ENCODE assay signal across 10 cellular contexts in the genomic region with DNA sequence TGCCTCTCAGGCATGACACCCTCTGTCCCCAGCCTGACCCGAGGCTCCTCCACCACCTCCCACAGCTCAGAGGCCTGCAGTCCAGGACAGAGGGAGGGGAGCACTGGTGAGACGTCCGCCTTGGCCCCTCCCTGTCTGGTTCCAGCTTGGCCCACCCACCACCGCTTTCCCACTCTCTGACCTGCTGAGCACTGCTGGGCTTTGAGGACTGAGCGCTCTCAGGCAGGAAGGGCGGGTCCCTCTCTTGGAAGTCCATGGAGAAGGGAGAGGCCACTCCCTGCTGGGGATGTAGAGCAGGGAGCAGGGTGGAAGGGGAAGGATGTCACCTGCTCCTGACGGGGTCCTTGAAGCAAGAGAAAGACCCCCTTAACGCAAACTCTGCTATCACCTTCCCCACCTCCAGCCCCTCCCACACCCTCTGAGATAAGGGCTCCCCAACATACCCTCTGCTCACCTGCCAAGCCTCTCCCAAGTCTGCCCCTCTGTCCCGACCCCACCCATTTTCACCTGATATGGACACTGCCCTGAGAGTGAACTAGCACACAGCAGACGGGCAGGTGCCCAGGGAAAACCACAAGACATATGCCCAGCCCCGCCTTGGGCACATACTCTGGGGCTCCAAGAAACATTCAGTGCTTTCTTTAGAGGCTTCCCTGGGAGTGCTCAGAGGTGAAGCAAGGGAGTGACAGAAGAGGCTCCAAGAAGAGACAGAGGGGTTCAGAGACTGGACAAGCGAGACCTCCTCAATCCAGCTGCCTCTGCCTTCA. TPM values are rescaled to one million over a fixed set of nuclear protein-coding genes. Genes with fewer than 3 reads are reported as not detected.
DNase-seq lines count a peak whose midpoint lies in the region; ATAC-seq and TF ChIP-seq lines count a peak whose summit lies in the region.
"Had no signal": no experiment of that assay in that cellular context is flagged by ENCODE, and none has a peak within 500 bp of the region (broad histone marks: within the 10 kb centered on the region; RNA-seq: fewer than 3 reads in every experiment).

No MANE protein-coding gene starts in this region.

- POLR2A ChIA-PET in activated CD4-positive, alpha-beta T cell treated with anti-CD3 and anti-CD28 coated beads for 36 hours (lab: Charles Lee) = no interaction called here
- POLR2A ChIA-PET in RWPE1 (lab: Yijun Ruan, JAX; ENCODE audit: low non-redundant PET) = no interaction called here

- intact Hi-C loops in activated CD4-positive, alpha-beta T cell treated with anti-CD3 and anti-CD28 coated beads for 36 hours (cut with DNase I, micrococcal nuclease) = no loop called here

- peak overlapping the region; percentile 71 for H3K27ac Mint-ChIP-seq in activated CD4-positive, alpha-beta T cell treated with anti-CD3 and anti-CD28 coated beads for 36 hours
- H3K27ac Mint-ChIP-seq in glutamatergic neuron (ENCODE audit: unreplicated experiment) = no peak overlapping the region

- CTCF ChIA-PET in activated CD4-positive, alpha-beta T cell treated with anti-CD3 and anti-CD28 coated beads for 36 hours (lab: Charles Lee) = interaction anchor here (0.7 to 1.2 kb wide), 2 partner anchors 21 to 25 kb away, joined by 3 read pairs; a partner anchor contains a TSS
- CTCF ChIA-PET in RWPE1 (lab: Yijun Ruan, JAX) = no interaction called here

- H3K9ac ChIP-seq in skeletal muscle tissue (ENCODE audit: low read depth in 1 of 3, low read length in 3 of 3) = peak overlapping the region; percentile 81 to 97 (median 88)

- peak overlapping the region; percentile 89 to 90 (median 90) for H3K4me3 ChIP-seq in skeletal muscle tissue (ENCODE audit: low read length in 3 of 3)

- H3K4me1 ChIP-seq in skeletal muscle tissue (ENCODE audit: control insufficient read depth in 3 of 3, insufficient read depth in 3 of 3, low read length in 3 of 3) = peaks cover 27 to 57% (median 31%) of the 10 kb centered on the region in 3 donors

- peaks cover 19% of the 10 kb centered on the region for H3K36me3 Mint-ChIP-seq in activated CD4-positive, alpha-beta T cell treated with anti-CD3 and anti-CD28 coated beads for 36 hours (ENCODE audit: low read depth)
- no peaks in the 10 kb centered on the region for H3K36me3 Mint-ChIP-seq in glutamatergic neuron (ENCODE audit: unreplicated experiment)

- no peaks in the 10 kb centered on the region for H3K9me3 ChIP-seq in skeletal muscle tissue (ENCODE audit: control insufficient read depth in 3 of 3, low read length in 3 of 3)

- ATAC-seq in activated CD4-positive, alpha-beta T cell treated with anti-CD3 and anti-CD28 coated beads for 36 hours = no peak
- ATAC-seq: Panc1 had no signal

- H3K27ac ChIP-seq in RWPE1 (peak overlapping the region; percentile 78), skeletal muscle tissue (ENCODE audit: low read depth, low read length) (peak overlapping the region; percentile 89)

- H3K27me3 ChIP-seq in skeletal muscle tissue (ENCODE audit: control insufficient read depth in 3 of 3, insufficient read depth in 3 of 3, low read length in 3 of 3) = no peaks in the 10 kb centered on the region

- H3K4me1 Mint-ChIP-seq in activated CD4-positive, alpha-beta T cell treated with anti-CD3 and anti-CD28 coated beads for 36 hours = peaks cover 21% of the 10 kb centered on the region
- peaks cover 11% of the 10 kb centered on the region for H3K4me1 Mint-ChIP-seq in glutamatergic neuron (ENCODE audit: low read depth, unreplicated experiment)

- DNase-seq in activated CD4-positive, alpha-beta T cell treated with anti-CD3 and anti-CD28 coated beads for 36 hours = no peak
- no peak for DNase-seq in activated CD4-positive, alpha-beta T cell treated with anti-CD3 and anti-CD28 coated beads for 48 hours
- DNase-seq in RWPE1 (ENCODE audit: low spot score) (no peak), glutamatergic neuron (peak; percentile 15), NCI-H82 treated with DMSO at 0.1 percent for 48 hours (lab: John Stamatoyannopoulos, UW; ENCODE audit: unreplicated experiment) (no peak), OCI-M2 (lab: John Stamatoyannopoulos, UW; ENCODE audit: unreplicated experiment) (no peak)
- no peak for DNase-seq in activated effector memory CD4-positive, alpha-beta T cell treated with Interleukin-2 at 50 U/mL for 16 hours
- DNase-seq: nucleus accumbens had no signal

- H3K27me3 Mint-ChIP-seq in activated CD4-positive, alpha-beta T cell treated with anti-CD3 and anti-CD28 coated beads for 36 hours = no peaks in the 10 kb centered on the region
- peaks cover 11% of the 10 kb centered on the region for H3K27me3 Mint-ChIP-seq in glutamatergic neuron (ENCODE audit: unreplicated experiment)

- H3K36me3 ChIP-seq in skeletal muscle tissue (ENCODE audit: control insufficient read depth in 3 of 3, insufficient read depth in 3 of 3, low read length in 3 of 3) = peaks cover 46 to 61% (median 56%) of the 10 kb centered on the region in 3 donors

- TF ChIP-seq CTCF in RWPE1 (conservative IDR thresholded peaks at IDR 0.05; ENCODE audit: low read depth) (no peak), glutamatergic neuron (IDR thresholded peaks at IDR 0.05; ENCODE audit: partially characterized antibody, unreplicated experiment) (no peak)

- peak overlapping the region; percentile 92 for H3K4me3 Mint-ChIP-seq in activated CD4-positive, alpha-beta T cell treated with anti-CD3 and anti-CD28 coated beads for 36 hours
- H3K4me3 Mint-ChIP-seq in glutamatergic neuron (ENCODE audit: unreplicated experiment) = no peak overlapping the region

- no peaks in the 10 kb centered on the region for H3K9me3 Mint-ChIP-seq in activated CD4-positive, alpha-beta T cell treated with anti-CD3 and anti-CD28 coated beads for 36 hours (ENCODE audit: low read depth)
- no peaks in the 10 kb centered on the region for H3K9me3 Mint-ChIP-seq in glutamatergic neuron (ENCODE audit: unreplicated experiment)

RNA-seq across cellular contexts. Expression of a gene that starts 1.4 kb away (rescaled TPM):
- total RNA-seq in activated CD4-positive, alpha-beta T cell treated with anti-CD3 and anti-CD28 coated beads for 36 hours = 10 to 100 TPM; 12.8 to 12.9 TPM
- total RNA-seq in glutamatergic neuron (ENCODE audit: unreplicated experiment) = 30.0 TPM
- 8.4 TPM for total RNA-seq in skeletal muscle tissue

RNA-seq across cellular contexts. Expression of a gene that starts 11.1 kb away (rescaled TPM):
- total RNA-seq in activated CD4-positive, alpha-beta T cell treated with anti-CD3 and anti-CD28 coated beads for 36 hours = 10 to 100 TPM; 66.9 to 70.9 TPM
- 38.7 TPM for total RNA-seq in glutamatergic neuron (ENCODE audit: unreplicated experiment)
- 19.8 TPM for total RNA-seq in skeletal muscle tissue

RNA-seq across cellular contexts. Expression of a gene that starts 11.3 kb away (rescaled TPM):
- total RNA-seq in activated CD4-positive, alpha-beta T cell treated with anti-CD3 and anti-CD28 coated beads for 36 hours = under 1 TPM; 0.46 to 0.82 TPM
- total RNA-seq in glutamatergic neuron (ENCODE audit: unreplicated experiment) = 1.3 TPM
- not detected for total RNA-seq in skeletal muscle tissue

RNA-seq across cellular contexts. Expression of a gene that starts 20.9 kb away (rescaled TPM):
- 10 to 100 TPM; 21.5 to 25.2 TPM for total RNA-seq in activated CD4-positive, alpha-beta T cell treated with anti-CD3 and anti-CD28 coated beads for 36 hours
- total RNA-seq in glutamatergic neuron (ENCODE audit: unreplicated experiment) = 39.1 TPM
- 29.2 TPM for total RNA-seq in skeletal muscle tissue

RNA-seq across cellular contexts. Expression of a gene that starts 30.8 kb away (rescaled TPM):
- total RNA-seq in activated CD4-positive, alpha-beta T cell treated with anti-CD3 and anti-CD28 coated beads for 36 hours = under 1 TPM; 0.07 to 0.14 TPM
- 1.7 TPM for total RNA-seq in glutamatergic neuron (ENCODE audit: unreplicated experiment)
- under 0.01 TPM for total RNA-seq in skeletal muscle tissue
